In genomic region chr22:20079745-20080444, GRCh38 we compare ENCODE assay signal across 1 cellular context.
A peak's percentile ranks its signal among the peaks of the same experiment; 100 is the strongest.
TF ChIP-seq lines count a peak whose summit lies in the region.

Gene DGCR8, plus strand, starts transcription at chr22:20080241. Its CDS starts 5,723 bp downstream, at chr22:20085964.

TF ChIP-seq in K562, 482 proteins besides CTCF, POLR2A, EP300 and RAD21 (continued from another document and continues in another):
- peak; percentile 95 for TF ChIP-seq THAP12 (CRISPR knock-in tag; IDR thresholded peaks at IDR 0.05)
- peak; percentile 94; the same call in 1 of the 2 replicates for TF ChIP-seq CEBPZ (IDR thresholded peaks at IDR 0.05; ENCODE audit: borderline replicate concordance, low read depth, low read length)
- TF ChIP-seq MYC (IDR thresholded peaks at IDR 0.05; ENCODE audit: low read depth, low read length) = peak; percentile 98
- TF ChIP-seq MYC (CRISPR knock-in tag; IDR thresholded peaks at IDR 0.05; ENCODE audit: borderline replicate concordance, low read depth) = peak; percentile 88
- TF ChIP-seq MXD1 (CRISPR knock-in tag; IDR thresholded peaks at IDR 0.05; ENCODE audit: borderline replicate concordance, poor library complexity, severe bottlenecking) = peak; percentile 85
- no peak for TF ChIP-seq SRSF9 (IDR thresholded peaks at IDR 0.05; ENCODE audit: borderline replicate concordance, low read depth, low read length)
- no peak for TF ChIP-seq ZBTB49 (CRISPR knock-in tag; IDR thresholded peaks at IDR 0.05; ENCODE audit: borderline replicate concordance)
- TF ChIP-seq HNRNPLL (IDR thresholded peaks at IDR 0.05; ENCODE audit: low read depth, low read length, poor library complexity, severe bottlenecking) = peak; percentile 86
- no peak for TF ChIP-seq ARNT (IDR thresholded peaks at IDR 0.05)
- TF ChIP-seq ZHX1 (conservative IDR thresholded peaks at IDR 0.05; ENCODE audit: low read length) = no peak; the same call in 1 of the 2 replicates
- peak; percentile 98 for TF ChIP-seq RREB1 (CRISPR knock-in tag; IDR thresholded peaks at IDR 0.05)
- TF ChIP-seq HOMEZ (CRISPR knock-in tag; IDR thresholded peaks at IDR 0.05) = peak; percentile 95
- 0 out of 2 replicates have a peak, but pooled peaks have one; percentile 7 for TF ChIP-seq ZSCAN32 (CRISPR knock-in tag; IDR thresholded peaks at IDR 0.05)
- no peak for TF ChIP-seq MECOM (CRISPR knock-in tag; IDR thresholded peaks at IDR 0.05)
- TF ChIP-seq TEAD2 (tag; IDR thresholded peaks at IDR 0.05) = peak; percentile 82
- no peak for TF ChIP-seq ZFP91 (CRISPR knock-in tag; IDR thresholded peaks at IDR 0.05)
- peak; percentile 86 for TF ChIP-seq ZNF212 (CRISPR knock-in tag; IDR thresholded peaks at IDR 0.05)
- peak; percentile 90 for TF ChIP-seq JUN (IDR thresholded peaks at IDR 0.05; ENCODE audit: borderline replicate concordance, low read depth, low read length)
- no peak for TF ChIP-seq JUN (CRISPR knock-in tag; IDR thresholded peaks at IDR 0.05; ENCODE audit: borderline replicate concordance)
- TF ChIP-seq NFE2L1 (tag; IDR thresholded peaks at IDR 0.05; ENCODE audit: borderline replicate concordance, low read depth) = no peak
- TF ChIP-seq EZH2 (IDR thresholded peaks at IDR 0.05; ENCODE audit: borderline replicate concordance, low read depth, low read length) = peak; percentile 90; the same call in 1 of the 2 replicates
- no peak for TF ChIP-seq DACH1 (IDR thresholded peaks at IDR 0.05; ENCODE audit: partially characterized antibody)
- no peak for TF ChIP-seq CBX3 (IDR thresholded peaks at IDR 0.05; ENCODE audit: borderline replicate concordance in 1 of 2, low read length in 2 of 2)
- no peak for TF ChIP-seq TFAP4 (CRISPR knock-in tag; IDR thresholded peaks at IDR 0.05; ENCODE audit: borderline replicate concordance)
- TF ChIP-seq CREBBP (IDR thresholded peaks at IDR 0.05; ENCODE audit: low read depth, low read length) = no peak
- no peak for TF ChIP-seq TCF3 (CRISPR knock-in tag; IDR thresholded peaks at IDR 0.05)
- TF ChIP-seq ZNF184 (CRISPR knock-in tag; IDR thresholded peaks at IDR 0.05) = no peak
- no peak for TF ChIP-seq CBFB (CRISPR knock-in tag; IDR thresholded peaks at IDR 0.05)
- peak; percentile 90; the same call in 1 of the 2 replicates for TF ChIP-seq RNF219 (CRISPR knock-in tag; IDR thresholded peaks at IDR 0.05)
